8 cellular contexts compared by ENCODE assay signal in genomic region chr16:52912565-52913173, GRCh38.
DNase-seq lines count a peak whose midpoint lies in the region; ATAC-seq lines count a peak whose summit lies in the region.

No MANE protein-coding gene starts in this region.

- no peaks in the 10 kb centered on the region for H3K36me3 Mint-ChIP-seq in activated naive CD4-positive, alpha-beta T cell treated with anti-CD3 and anti-CD28 coated beads for 36 hours (ENCODE audit: low read depth)
- H3K36me3 Mint-ChIP-seq in activated CD4-positive, alpha-beta memory T cell treated with anti-CD3 and anti-CD28 coated beads for 36 hours: no peaks in the 10 kb centered on the region

- H3K9me3 Mint-ChIP-seq in activated naive CD4-positive, alpha-beta T cell treated with anti-CD3 and anti-CD28 coated beads for 36 hours: no peaks in the 10 kb centered on the region
- no peaks in the 10 kb centered on the region for H3K9me3 Mint-ChIP-seq in activated CD4-positive, alpha-beta memory T cell treated with anti-CD3 and anti-CD28 coated beads for 36 hours

- CTCF ChIA-PET in activated naive CD4-positive, alpha-beta T cell treated with anti-CD3 and anti-CD28 coated beads for 36 hours (lab: Charles Lee): interaction anchor here (0.6 to 1.6 kb wide), 11 partner anchors 8 to 736 kb away, joined by 3 to 6 read pairs (median 3); no protein-coding TSS in a partner anchor
- CTCF ChIA-PET in activated CD4-positive, alpha-beta memory T cell treated with anti-CD3 and anti-CD28 coated beads for 36 hours (lab: Charles Lee): interaction anchor here (0.7 to 2.9 kb wide), 4 partner anchors 13 to 721 kb away, joined by 3 to 20 read pairs (median 4); no protein-coding TSS in a partner anchor

- peak; percentile 78 for ATAC-seq in HG02870 (IDR thresholded peaks at IDR 0.05; ENCODE audit: unreplicated experiment)

- H3K4me1 Mint-ChIP-seq in activated naive CD4-positive, alpha-beta T cell treated with anti-CD3 and anti-CD28 coated beads for 36 hours (ENCODE audit: low read depth): no peaks in the 10 kb centered on the region
- H3K4me1 Mint-ChIP-seq in activated CD4-positive, alpha-beta memory T cell treated with anti-CD3 and anti-CD28 coated beads for 36 hours (ENCODE audit: low read depth): no peaks in the 10 kb centered on the region

- peak; percentile 68 for DNase-seq in activated naive CD4-positive, alpha-beta T cell treated with anti-CD3 and anti-CD28 coated beads for 36 hours
- no peak for DNase-seq in activated naive CD4-positive, alpha-beta T cell (lab: John Stamatoyannopoulos, UW)
- DNase-seq in NCI-H2107 (lab: John Stamatoyannopoulos, UW): peak; percentile 16
- peak; percentile 48 for DNase-seq in activated CD4-positive, alpha-beta memory T cell treated with anti-CD3 and anti-CD28 coated beads for 36 hours
- peak; percentile 28 for DNase-seq in glomerular visceral epithelial cell (ENCODE audit: extremely low spot score)
- peak; percentile 8 for DNase-seq in pulmonary artery endothelial cell (ENCODE audit: low read depth, low spot score)
- no peak for DNase-seq in mesenteric fat pad (ENCODE audit: low spot score)

- POLR2A ChIA-PET in activated CD4-positive, alpha-beta memory T cell treated with anti-CD3 and anti-CD28 coated beads for 36 hours (lab: Charles Lee): no interaction called here

- H3K4me3 Mint-ChIP-seq in activated naive CD4-positive, alpha-beta T cell treated with anti-CD3 and anti-CD28 coated beads for 36 hours: no peak overlapping the region
- H3K4me3 Mint-ChIP-seq in activated CD4-positive, alpha-beta memory T cell treated with anti-CD3 and anti-CD28 coated beads for 36 hours: no peak overlapping the region

- intact Hi-C loops in activated naive CD4-positive, alpha-beta T cell treated with anti-CD3 and anti-CD28 coated beads for 36 hours (cut with micrococcal nuclease): loop anchor here (1.0 kb wide), 1 partner anchor 721 kb away; no protein-coding TSS in a partner anchor
- intact Hi-C loops in activated CD4-positive, alpha-beta memory T cell treated with anti-CD3 and anti-CD28 coated beads for 36 hours (cut with micrococcal nuclease): loop anchor here (1.0 kb wide), 1 partner anchor 721 kb away; no protein-coding TSS in a partner anchor

- H3K27me3 Mint-ChIP-seq in activated naive CD4-positive, alpha-beta T cell treated with anti-CD3 and anti-CD28 coated beads for 36 hours (ENCODE audit: low read depth): no peaks in the 10 kb centered on the region
- H3K27me3 Mint-ChIP-seq in activated CD4-positive, alpha-beta memory T cell treated with anti-CD3 and anti-CD28 coated beads for 36 hours: peaks cover 2% of the 10 kb centered on the region

- no peak overlapping the region for H3K27ac Mint-ChIP-seq in activated naive CD4-positive, alpha-beta T cell treated with anti-CD3 and anti-CD28 coated beads for 36 hours
- no peak overlapping the region for H3K27ac Mint-ChIP-seq in activated CD4-positive, alpha-beta memory T cell treated with anti-CD3 and anti-CD28 coated beads for 36 hours

Comparison
In these comparisons a context has a peak if more than half of its experiments do, and no peak if none do; other contexts are left out.
1. DNase-seq: peak in activated naive CD4-positive, alpha-beta T cell treated with anti-CD3 and anti-CD28 coated beads for 36 hours (single experiment), NCI-H2107 (single experiment), activated CD4-positive, alpha-beta memory T cell treated with anti-CD3 and anti-CD28 coated beads for 36 hours (single experiment), glomerular visceral epithelial cell (single experiment) and pulmonary artery endothelial cell (single experiment); none in activated naive CD4-positive, alpha-beta T cell (0 of 4) and mesenteric fat pad (single experiment).